Comparison of ENCODE assay signal across 24 cellular contexts in the genomic region with DNA sequence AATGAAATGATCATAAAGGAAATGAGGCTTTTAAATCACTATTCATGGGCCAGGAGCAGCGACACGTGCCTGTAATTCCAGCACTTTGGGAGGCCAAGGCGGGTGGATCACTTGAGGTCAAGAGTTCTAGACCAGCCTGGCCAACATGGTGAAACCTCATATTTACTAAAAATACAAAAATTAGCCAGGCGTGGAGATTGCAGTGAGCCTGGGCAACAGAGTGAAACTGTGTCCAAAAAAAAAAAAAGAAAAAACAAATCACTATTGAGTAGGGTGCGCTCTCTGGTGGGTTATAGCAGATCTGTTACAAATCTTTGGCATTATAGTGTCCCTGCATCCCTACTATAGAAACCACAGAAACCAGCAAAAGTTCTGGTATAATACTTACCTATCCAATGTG.
"Had no signal": no experiment of that assay in that cellular context is flagged by ENCODE, and none has a peak within 500 bp of the region (broad histone marks: within the 10 kb centered on the region; RNA-seq: fewer than 3 reads in every experiment).

No MANE protein-coding gene starts in this region.

- H3K27me3 ChIP-seq: gastrocnemius medialis, heart left ventricle, hepatocyte, left lung, neural progenitor cell, right atrium auricular region, testis, tibial nerve, upper lobe of left lung had no signal

- H3K4me3 ChIP-seq: coronary artery, gastrocnemius medialis, heart left ventricle, hepatocyte, left lung, neural progenitor cell, right atrium auricular region, smooth muscle cell, testis, tibial nerve, upper lobe of left lung had no signal

- H3K36me3 ChIP-seq: gastrocnemius medialis, heart left ventricle, left lung, neural progenitor cell, right atrium auricular region, tibial nerve, upper lobe of left lung had no signal

- DNase-seq: dermis blood vessel endothelial cell; effector memory CD4-positive, alpha-beta T cell; gastrocnemius medialis; heart left ventricle; left lung; mesendoderm; midbrain; naive thymus-derived CD4-positive, alpha-beta T cell; stimulated activated CD4-positive, alpha-beta T cell treated with anti-CD3 and anti-CD28 coated beads, Interleukin-12 subunit alpha, Interleukin-12 subunit beta, amount 100 ng/mL, for 4 hours; stimulated activated CD4-positive, alpha-beta T cell treated with anti-CD3 and anti-CD28 coated beads, Interleukin-1b, Interleukin-23, amount 100 ng/mL, for 48 hours; stimulated activated CD4-positive, alpha-beta T cell treated with anti-CD3 and anti-CD28 coated beads, Interleukin-4, amount 100 ng/mL, for 1 hour; stimulated activated naive CD8-positive, alpha-beta T cell treated with anti-CD3 and anti-CD28 coated beads, Interleukin-15, Interleukin-2, amounts not matched to agents 100 U/mL and 50 U/mL, for 24 hours; substantia nigra; testis; upper lobe of left lung had no signal

- H3K4me1 ChIP-seq: gastrocnemius medialis, parathyroid adenoma, right atrium auricular region, testis had no signal

- H3K27ac ChIP-seq: coronary artery, gastrocnemius medialis, heart left ventricle, hepatocyte, left lung, neural progenitor cell, parathyroid adenoma, right atrium auricular region, testis, tibial nerve, upper lobe of left lung had no signal

- ATAC-seq: gastrocnemius medialis; heart left ventricle; left lung; naive thymus-derived CD4-positive, alpha-beta T cell; sciatic nerve; stimulated activated effector memory CD8-positive, alpha-beta T cell treated with anti-CD3 and anti-CD28 coated beads, Interleukin-12 subunit alpha, Interleukin-12 subunit beta, amount 100 ng/mL, for 72 hours; stimulated activated naive CD8-positive, alpha-beta T cell treated with anti-CD3 and anti-CD28 coated beads, Interleukin-15, Interleukin-2, amounts not matched to agents 100 U/mL and 50 U/mL, for 24 hours had no signal
